ENCODE assay signal across 8 cellular contexts in genomic region chr3:159616234-159616825, GRCh38.
DNase-seq lines count a peak whose midpoint lies in the region; ATAC-seq, FAIRE-seq and TF ChIP-seq lines count a peak whose summit lies in the region.

No MANE protein-coding gene starts in this region.

- TF ChIP-seq POLR2A in A549 (IDR thresholded peaks at IDR 0.05; ENCODE audit: low read length) = no peak

- H3K27me3 Mint-ChIP-seq in T-helper 2 cell treated with Interferon-gamma antibody and Interleukin-4, amounts not matched to agents 5 μg/mL and 100 μg/mL, for 36 hours (ENCODE audit: low read depth) = no peaks in the 10 kb centered on the region

- peak; percentile 67 for TF ChIP-seq CTCF in A549 (IDR thresholded peaks at IDR 0.05)
- TF ChIP-seq CTCF in astrocyte of the spinal cord (IDR thresholded peaks at IDR 0.05; ENCODE audit: low read depth, low read length) = peak; percentile 69
- TF ChIP-seq CTCF in GM20000 (IDR thresholded peaks at IDR 0.05; ENCODE audit: extremely low read depth, missing control alignments) = no peak

- TF ChIP-seq EP300 in A549 (IDR thresholded peaks at IDR 0.05) = no peak

- 15% methylated on average over 7 of the region's 7 CpGs for WGBS in A549 (ENCODE audit: missing lambda C conversion rate)

- peak; percentile 34 to 67 for DNase-seq in A549 (ENCODE audit: low read depth in 1 of 2, low spot score in 1 of 2)
- DNase-seq in HPDE6-E6E7 (ENCODE audit: extremely low spot score) = peak; percentile 15
- DNase-seq in astrocyte of the spinal cord (ENCODE audit: low read depth, low spot score) = peak; percentile 54
- peak; percentile 64 for DNase-seq in kidney glomerular epithelial cell (lab: John Stamatoyannopoulos, UW)
- no peak for DNase-seq in T-helper 2 cell treated with Interferon-gamma antibody and Interleukin-4, amounts not matched to agents 5 μg/mL and 100 μg/mL, for 36 hours (ENCODE audit: low spot score)
- DNase-seq in cerebellar nuclear complex (lab: John Stamatoyannopoulos, UW) = no peak
- DNase-seq in GM20000 (ENCODE audit: low spot score) = no peak
- no peak for DNase-seq in GM19240 (ENCODE audit: insufficient read length, low spot score)

- no peaks in the 10 kb centered on the region for H3K9me3 ChIP-seq in A549

- TF ChIP-seq RAD21 in A549 (conservative IDR thresholded peaks at IDR 0.05 in 1 of 2, IDR thresholded peaks at IDR 0.05 in 1 of 2) = peak; percentile 91 to 96

- ATAC-seq in A549 = peak; percentile 62 to 86; a peak in 4 of 6 replicates

- no peaks in the 10 kb centered on the region for H3K36me3 Mint-ChIP-seq in T-helper 2 cell treated with Interferon-gamma antibody and Interleukin-4, amounts not matched to agents 5 μg/mL and 100 μg/mL, for 36 hours (ENCODE audit: low read depth)

- in situ Hi-C loops in astrocyte of the spinal cord (cut with HindIII; ENCODE audit: low sequenced_read_pairs) = no loop called here

- H3K4me1 Mint-ChIP-seq in T-helper 2 cell treated with Interferon-gamma antibody and Interleukin-4, amounts not matched to agents 5 μg/mL and 100 μg/mL, for 36 hours (ENCODE audit: low read depth) = no peaks in the 10 kb centered on the region

- H3K9me3 Mint-ChIP-seq in T-helper 2 cell treated with Interferon-gamma antibody and Interleukin-4, amounts not matched to agents 5 μg/mL and 100 μg/mL, for 36 hours = no peaks in the 10 kb centered on the region

- peak overlapping the region; percentile 1 to 29; a peak in 2 of 6 replicates for H3K27ac ChIP-seq in A549

- no peak overlapping the region for H3K4me3 Mint-ChIP-seq in T-helper 2 cell treated with Interferon-gamma antibody and Interleukin-4, amounts not matched to agents 5 μg/mL and 100 μg/mL, for 36 hours

- H3K4me1 ChIP-seq in A549 = peaks cover 27% of the 10 kb centered on the region

- no peak for FAIRE-seq in A549 (lab: Jason Lieb, UNC)

- POLR2A ChIA-PET in A549 (lab: Yijun Ruan, JAX) = no interaction called here

- no peak overlapping the region for H3K4me3 ChIP-seq in A549
- no peak overlapping the region for H3K4me3 ChIP-seq in astrocyte of the spinal cord (ENCODE audit: low read depth, low read length)

- no peak overlapping the region for H3K27ac Mint-ChIP-seq in T-helper 2 cell treated with Interferon-gamma antibody and Interleukin-4, amounts not matched to agents 5 μg/mL and 100 μg/mL, for 36 hours

- CTCF ChIA-PET in A549 (lab: Yijun Ruan, JAX) = interaction anchor here (0.7 to 3.4 kb wide), 11 partner anchors 8 to 200 kb away, joined by 3 to 26 read pairs (median 5); no protein-coding TSS in a partner anchor

- H3K4me2 ChIP-seq in A549 = no peak overlapping the region

TF ChIP-seq in A549, 52 proteins besides CTCF, POLR2A, EP300 and RAD21:
- TF ChIP-seq RCOR1 (IDR thresholded peaks at IDR 0.05; ENCODE audit: low read depth, low read length) = no peak
- TF ChIP-seq BCL3 (IDR thresholded peaks at IDR 0.05) = no peak
- TF ChIP-seq HMGXB4 (CRISPR knock-in tag; IDR thresholded peaks at IDR 0.05; ENCODE audit: borderline replicate concordance) = no peak
- peak; percentile 92 for TF ChIP-seq SMC3 (IDR thresholded peaks at IDR 0.05)
- no peak for TF ChIP-seq TP53 (CRISPR knock-in tag; IDR thresholded peaks at IDR 0.05)
- no peak for TF ChIP-seq ESRRA (IDR thresholded peaks at IDR 0.05; ENCODE audit: borderline replicate concordance, low read length)
- no peak for TF ChIP-seq NR3C1 (IDR thresholded peaks at IDR 0.05)

Comparison
In these comparisons a context has a peak if more than half of its experiments do, and no peak if none do; other contexts are left out.
1. DNase-seq: peak in A549 (2 of 2), HPDE6-E6E7 (single experiment), astrocyte of the spinal cord (single experiment) and kidney glomerular epithelial cell (single experiment); none in T-helper 2 cell treated with Interferon-gamma antibody and Interleukin-4, amounts not matched to agents 5 μg/mL and 100 μg/mL, for 36 hours (single experiment), cerebellar nuclear complex (0 of 2), GM20000 (single experiment) and GM19240 (single experiment).